In the genomic region with DNA sequence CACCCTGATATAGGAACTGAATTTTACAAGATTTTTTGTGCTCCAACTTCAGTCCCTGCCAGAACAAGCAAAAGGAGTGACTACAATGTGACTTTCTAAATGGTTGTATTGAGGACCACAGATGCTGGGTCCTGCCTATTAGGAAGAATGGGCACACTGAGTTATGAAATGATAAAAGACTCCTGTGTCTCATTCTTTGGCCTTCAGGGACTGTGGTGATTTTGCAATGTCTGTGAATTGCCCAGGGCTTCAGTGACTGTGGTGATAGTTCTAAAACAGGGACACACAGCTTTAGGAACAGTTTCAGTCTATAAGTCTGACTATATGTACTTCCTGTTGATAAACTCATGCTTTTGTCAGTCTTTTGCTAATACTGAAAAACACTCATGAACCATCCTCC, we compare ENCODE assay signal across 26 cellular contexts.
"Had no signal": no experiment of that assay in that cellular context is flagged by ENCODE, and none has a peak within 500 bp of the region (broad histone marks: within the 10 kb centered on the region; RNA-seq: fewer than 3 reads in every experiment).

No MANE protein-coding gene starts in this region.

- H3K4me3 ChIP-seq: esophagus squamous epithelium, left lung, lower lobe of right lung, right lobe of liver, skin epidermis, upper lobe of left lung, vagina had no signal

- H3K36me3 ChIP-seq: esophagus squamous epithelium, left lung, lower lobe of right lung, right lobe of liver, upper lobe of left lung, vagina had no signal

- H3K27ac ChIP-seq: epithelial cell of prostate, esophagus squamous epithelium, left lung, lower lobe of right lung, right lobe of liver, skin epidermis, upper lobe of left lung, vagina had no signal

- DNase-seq: activated CD4-positive, alpha-beta T cell treated with anti-CD3 and anti-CD28 coated beads for 1 hour; activated CD4-positive, alpha-beta T cell treated with anti-CD3 and anti-CD28 coated beads, Interleukin-2, amount 10 ng/mL, durations not matched to agents 7 days and 5 days; activated CD8-positive, alpha-beta T cell treated with anti-CD3 and anti-CD28 coated beads for 36 hours; activated gamma-delta T cell treated with Interleukin-2 at 50 U/mL for 16 hours; activated naive CD4-positive, alpha-beta T cell treated with anti-CD3 and anti-CD28 coated beads, Interleukin-2, amount 50 U/mL, for 16 hours; activated T-cell treated with anti-CD3 and anti-CD28 coated beads, Interleukin-2, amount 50 U/mL, for 4 hours; amniotic stem cell; dermis blood vessel endothelial cell; effector CD4-positive, alpha-beta T cell; esophagus squamous epithelium; kidney glomerular epithelial cell; left lung; lower lobe of right lung; mesenchymal stem cell; naive thymus-derived CD8-positive, alpha-beta T cell; occipital lobe; posterior cingulate gyrus; right lobe of liver; stimulated activated CD4-positive, alpha-beta T cell treated with anti-CD3 and anti-CD28 coated beads, Interleukin-4, amount 100 ng/mL, for 24 hours; stimulated activated naive CD8-positive, alpha-beta T cell treated with anti-CD3 and anti-CD28 coated beads, Interleukin-15, amount 100 ng/mL, for 72 hours; substantia nigra; T-helper 2 cell; upper lobe of left lung had no signal

- H3K9me3 ChIP-seq: esophagus squamous epithelium, left lung, lower lobe of right lung, right lobe of liver, upper lobe of left lung, vagina had no signal

- H3K27me3 ChIP-seq: esophagus squamous epithelium, left lung, right lobe of liver, upper lobe of left lung, vagina had no signal

- H3K4me1 ChIP-seq: esophagus squamous epithelium, left lung, lower lobe of right lung, right lobe of liver, upper lobe of left lung, vagina had no signal
